2 cellular contexts compared by ENCODE assay signal in genomic region chr13:96299235-96299634, GRCh38.
TF ChIP-seq lines count a peak whose summit lies in the region.

No MANE protein-coding gene starts in this region.

TF ChIP-seq in HepG2, 621 proteins besides CTCF, POLR2A, EP300 and RAD21 (continued from another document):
- TF ChIP-seq ZBTB49 (CRISPR knock-in tag; IDR thresholded peaks at IDR 0.05; ENCODE audit: borderline replicate concordance) (no peak), ZNF775 (CRISPR knock-in tag; IDR thresholded peaks at IDR 0.05; ENCODE audit: borderline replicate concordance) (no peak), ZKSCAN8 (CRISPR knock-in tag; IDR thresholded peaks at IDR 0.05; ENCODE audit: borderline replicate concordance) (no peak), HNRNPH1 (optimal IDR thresholded peaks at IDR 0.05; ENCODE audit: low read depth, low read length) (no peak), RNF219 (CRISPR knock-in tag; IDR thresholded peaks at IDR 0.05) (no peak), HMG20B (CRISPR knock-in tag; conservative IDR thresholded peaks at IDR 0.05) (no peak), HBP1 (CRISPR knock-in tag; IDR thresholded peaks at IDR 0.05; ENCODE audit: low read depth) (no peak)
TF ChIP-seq in HepG2: peak in this region for 0.

TF ChIP-seq in HCT116, 20 proteins besides CTCF, POLR2A, EP300 and RAD21:
- no peak for TF ChIP-seq REST (IDR thresholded peaks at IDR 0.05; ENCODE audit: low read depth)
